Comparison of ENCODE assay signal across 12 cellular contexts in the genomic region with DNA sequence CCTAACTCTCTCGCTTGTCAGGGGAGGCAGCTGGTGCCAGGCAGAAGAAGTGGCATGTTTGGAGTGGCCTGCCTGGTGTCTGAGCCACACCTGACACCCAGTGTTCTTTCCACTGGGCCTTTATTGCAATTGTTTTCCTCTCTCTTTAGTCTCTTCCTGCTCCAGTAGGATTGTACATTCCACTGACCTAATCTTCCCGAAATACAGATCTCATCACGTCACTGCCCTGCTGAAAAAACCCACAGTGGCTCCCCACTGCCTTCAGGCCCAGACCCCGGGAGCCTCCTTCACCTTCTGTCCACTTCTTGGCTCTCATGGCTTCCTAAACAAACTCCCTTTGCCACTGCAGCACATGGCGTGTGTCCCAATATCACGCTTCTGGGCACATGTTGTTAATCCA. TPM values are rescaled to one million over a fixed set of nuclear protein-coding genes. Genes with fewer than 3 reads are reported as not detected.
DNase-seq lines count a peak whose midpoint lies in the region; ATAC-seq, FAIRE-seq and TF ChIP-seq lines count a peak whose summit lies in the region.
"Had no signal": no experiment of that assay in that cellular context is flagged by ENCODE, and none has a peak within 500 bp of the region (broad histone marks: within the 10 kb centered on the region; RNA-seq: fewer than 3 reads in every experiment).

No MANE protein-coding gene starts in this region.

- H3K4me2 ChIP-seq in K562 (ENCODE audit: insufficient read depth, low read length) = no peak overlapping the region
- H3K4me2 ChIP-seq: BLaER1 had no signal

- TF ChIP-seq POLR2A in K562 (conservative IDR thresholded peaks at IDR 0.05) = no peak

- BruUV-seq in K562 (replicated peaks; lab: Mats Ljungman, UMichigan) = no TSS peak
- BruUV-seq in MCF 10A (replicated peaks; lab: Mats Ljungman, UMichigan) = no TSS peak

- peak overlapping the region; percentile 48 for H2AFZ ChIP-seq in K562 (ENCODE audit: low read depth, low read length)

- TF ChIP-seq RAD21 in K562 (CRISPR knock-in tag; conservative IDR thresholded peaks at IDR 0.05 in 1 of 2, IDR thresholded peaks at IDR 0.05 in 1 of 2) = no peak

- no peaks in the 10 kb centered on the region for H4K20me1 ChIP-seq in K562 (replicated peaks; ENCODE audit: control insufficient read depth, insufficient read depth, low read length)
- H4K20me1 ChIP-seq: BLaER1 had no signal

- H3K27me3 ChIP-seq in right cardiac atrium (ENCODE audit: control insufficient read depth, insufficient read depth) = no peaks in the 10 kb centered on the region
- no peaks in the 10 kb centered on the region for H3K27me3 ChIP-seq in K562 (ENCODE audit: control insufficient read depth in 2 of 2, insufficient read depth in 2 of 2, low read length in 2 of 2)
- H3K27me3 ChIP-seq: BLaER1 had no signal

- H3K4me1 Mint-ChIP-seq in MCF 10A (ENCODE audit: insufficient read depth, unreplicated experiment) = peaks cover 12% of the 10 kb centered on the region

- H3K4me3 Mint-ChIP-seq in MCF 10A (ENCODE audit: unreplicated experiment) = no peak overlapping the region

- ATAC-seq in right cardiac atrium = peak; percentile 32 to 69
- ATAC-seq in Right ventricle myocardium inferior = no peak
- no peak for ATAC-seq in K562
- no peak for ATAC-seq in GM19328 (IDR thresholded peaks at IDR 0.05; ENCODE audit: unreplicated experiment)
- ATAC-seq: sciatic nerve, SK-N-SH treated with all-trans-retinoic acid at 6 μM for 48 hours had no signal

- no peak for FAIRE-seq in K562 (lab: Jason Lieb, UNC)

- 66% methylated on average over 6 of the region's 6 CpGs for WGBS in right cardiac atrium
- WGBS in K562 (ENCODE audit: insufficient coverage, low coverage, missing lambda C conversion rate) = 67% methylated on average over 6 of the region's 6 CpGs

- H3K4me1 ChIP-seq in right cardiac atrium (ENCODE audit: control insufficient read depth, insufficient read depth, low read length) (peaks cover 3% of the 10 kb centered on the region), K562 (replicated peaks in 1 of 2; ENCODE audit: control insufficient read depth in 2 of 2, insufficient read depth in 2 of 2, low read length in 2 of 2) (peaks cover 0 to 6% of the 10 kb centered on the region in 2 experiments; a peak in 2 of 5 replicates)

- H3K9me3 Mint-ChIP-seq in MCF 10A (ENCODE audit: unreplicated experiment) = peaks cover 7% of the 10 kb centered on the region

- POLR2A ChIA-PET in K562 (lab: Yijun Ruan, JAX) = no interaction called here
- POLR2A ChIA-PET in MCF 10A (lab: Yijun Ruan, JAX) = no interaction called here

- H3K36me3 ChIP-seq in K562 (ENCODE audit: control insufficient read depth, insufficient read depth, low read length) = no peaks in the 10 kb centered on the region
- H3K36me3 ChIP-seq: BLaER1 had no signal

- H3K27ac ChIP-seq in right cardiac atrium (ENCODE audit: low read length) (peak overlapping the region; percentile 53), K562 (ENCODE audit: extremely low read depth, low read depth, low read length) (no peak overlapping the region)
- H3K27ac ChIP-seq: BLaER1 had no signal

- H3K9me1 ChIP-seq in K562 (ENCODE audit: control insufficient read depth, insufficient read depth, low read length) = no peaks in the 10 kb centered on the region

- in situ Hi-C loops in K562 (cut with MboI) = no loop called here

- no peaks in the 10 kb centered on the region for H3K27me3 Mint-ChIP-seq in MCF 10A (ENCODE audit: insufficient read depth, unreplicated experiment)

- TF ChIP-seq CTCF in K562 (IDR thresholded peaks at IDR 0.05 in 2 of 3, conservative IDR thresholded peaks at IDR 0.05 in 1 of 3; ENCODE audit: insufficient read depth in 2 of 3, low read depth in 1 of 3, low read length in 3 of 3) (no peak), MCF 10A (IDR thresholded peaks at IDR 0.05; ENCODE audit: unreplicated experiment) (no peak)

- CTCF ChIA-PET in K562 (lab: Yijun Ruan, JAX; ENCODE audit: low intra/inter-chr PET ratio) (no interaction called here), MCF 10A (lab: Yijun Ruan, JAX) (interaction anchor here (0.6 to 6.8 kb wide), 3 partner anchors 17 to 282 kb away, joined by 3 to 42 read pairs (median 3); no protein-coding TSS in a partner anchor)

- H3K4me3 ChIP-seq in right cardiac atrium (ENCODE audit: low read length) (no peak overlapping the region), K562 (no peak overlapping the region)
- H3K4me3 ChIP-seq: BLaER1 had no signal

- H3K9ac ChIP-seq in K562 (ENCODE audit: insufficient read depth in 1 of 2, low read depth in 2 of 2, low read length in 2 of 2) = no peak overlapping the region; a peak in 1 of 4 replicates
- H3K9ac ChIP-seq: BLaER1 had no signal

- H3K9me3 ChIP-seq in right cardiac atrium (ENCODE audit: control insufficient read depth, low read length) = no peaks in the 10 kb centered on the region
- H3K9me3 ChIP-seq in K562 (replicated peaks; ENCODE audit: control insufficient read depth, insufficient read depth, low read depth, low read length) = no peaks in the 10 kb centered on the region

- H3K79me2 ChIP-seq in K562 (ENCODE audit: control insufficient read depth, insufficient read depth, low read length) = no peaks in the 10 kb centered on the region

- no peak for DNase-seq in right cardiac atrium
- no peak for DNase-seq in Right ventricle myocardium inferior (ENCODE audit: missing footprints)
- DNase-seq in K562 (ENCODE audit: extremely low read depth in 1 of 4, low spot score in 3 of 4) = peak in 1 of 4 experiments; percentile 4
- peak; percentile 39 for DNase-seq in kidney tubule cell (ENCODE audit: low spot score)
- DNase-seq in ureter (ENCODE audit: low spot score) = peak; percentile 34
- no peak for DNase-seq in MCF 10A (ENCODE audit: unreplicated experiment)
- no peak for DNase-seq in globus pallidus (ENCODE audit: low spot score)
- DNase-seq: NCI-H524 had no signal

- H3K36me3 Mint-ChIP-seq in MCF 10A (ENCODE audit: insufficient read depth, unreplicated experiment) = no peaks in the 10 kb centered on the region

- no peak for TF ChIP-seq EP300 in K562 (IDR thresholded peaks at IDR 0.05; ENCODE audit: low read length)

- intact Hi-C loops in right cardiac atrium (cut with DNase I) (loop anchor here in 3 of 4 donors (10.0 kb wide), 3 partner anchors 64 to 264 kb away; a partner anchor contains a TSS), Right ventricle myocardium inferior (cut with DNase I) (no loop called here), K562 (cut with micrococcal nuclease) (no loop called here), MCF 10A (cut with micrococcal nuclease) (no loop called here)

- no peak overlapping the region for H3K27ac Mint-ChIP-seq in MCF 10A (ENCODE audit: low read depth, unreplicated experiment)

TF ChIP-seq in K562, 482 proteins besides CTCF, POLR2A, EP300 and RAD21 (continues in another document):
- TF ChIP-seq RBBP5 (IDR thresholded peaks at IDR 0.05; ENCODE audit: borderline replicate concordance, insufficient read depth, low read length, poor library complexity, severe bottlenecking) (no peak), PRPF4 (IDR thresholded peaks at IDR 0.05; ENCODE audit: insufficient read depth, low read depth, low read length, poor library complexity, severe bottlenecking) (no peak), RNF2 (IDR thresholded peaks at IDR 0.05) (no peak)

RNA-seq across cellular contexts. Expression of a gene that starts 25.2 kb away (rescaled TPM):
- 100 to 1,000 TPM; 538 to 677 (median 585) TPM for total RNA-seq in right cardiac atrium
- polyA plus RNA-seq in right cardiac atrium = 1,692 TPM
- total RNA-seq in Right ventricle myocardium inferior = 886 TPM
- 87.2 and 88.1 TPM in 2 replicates for total RNA-seq in K562 (2011; cell fraction: chromatin; rRNA removed; ENCODE audit: low replicate concordance)
- 116 and 117 TPM in 2 replicates for total RNA-seq in K562 (2011; cell fraction: nucleolus; rRNA removed)
- total RNA-seq in K562 (2011; cell fraction: nucleoplasm; rRNA removed) = 142 and 177 TPM in 2 replicates
- total RNA-seq in K562 (2014; rRNA removed) = 331 and 367 TPM in 2 replicates
- total RNA-seq in K562 (2014; rRNA removed; fragmentation: Illumina TruSeq; extraction: Trizol) = 629 and 685 TPM in 2 replicates
- total RNA-seq in K562 (2015; rRNA removed; fragmentation: Illumina TruSeq; extraction: Trizol) = 525 and 540 TPM in 2 replicates
- 509 and 580 TPM in 2 replicates for total RNA-seq in K562 (2021)
- 907 and 1,058 TPM in 2 replicates for polyA plus RNA-seq in K562 (2011; rRNA removed)
- polyA plus RNA-seq in K562 (2011; cell fraction: cytosol; rRNA removed) = 395 and 662 TPM in 2 replicates
- 197 and 359 TPM in 2 replicates for polyA plus RNA-seq in K562 (2011; cell fraction: nucleus; rRNA removed)
- polyA plus RNA-seq in K562 (2012) = 622 and 679 TPM in 2 replicates
- polyA plus RNA-seq in K562 (2014; fragmentation: Illumina TruSeq; extraction: Trizol) = 919 and 926 TPM in 2 replicates
- 1,000 to 10,000 TPM; 2,628 to 2,722 TPM for polyA plus RNA-seq in K562 (2014; fragmentation: Nextera tagmentation; extraction: Ambion mirVana)
- 749 and 808 TPM in 2 replicates for polyA plus RNA-seq in K562 (2014; rRNA removed)
- polyA minus RNA-seq in K562 (2011; rRNA and poly(A)+ RNA removed) = 421 and 488 TPM in 2 replicates
- 112 and 139 TPM in 2 replicates for polyA minus RNA-seq in K562 (2011; cell fraction: cytosol; rRNA and poly(A)+ RNA removed)
- polyA minus RNA-seq in K562 (2011; cell fraction: nucleus; rRNA and poly(A)+ RNA removed) = 67.7 and 113 TPM in 2 replicates
- 188 TPM for total RNA-seq in ureter
- 147 and 196 TPM in 2 replicates for total RNA-seq in MCF 10A (2022)

Comparison
In these comparisons a context has a peak if more than half of its experiments do, and no peak if none do; other contexts are left out.
1. ATAC-seq: peak in right cardiac atrium (2 of 2); none in Right ventricle myocardium inferior (single experiment), K562 (single experiment) and GM19328 (single experiment).
2. intact Hi-C loops: an anchor here in right cardiac atrium (10.0 kb wide); none called in Right ventricle myocardium inferior, K562 and MCF 10A.
3. DNase-seq: peak in kidney tubule cell (single experiment) and ureter (single experiment); none in right cardiac atrium (0 of 3), Right ventricle myocardium inferior (single experiment), MCF 10A (single experiment) and globus pallidus (single experiment).